Comparison of ENCODE assay signal across 9 cellular contexts in the genomic region with DNA sequence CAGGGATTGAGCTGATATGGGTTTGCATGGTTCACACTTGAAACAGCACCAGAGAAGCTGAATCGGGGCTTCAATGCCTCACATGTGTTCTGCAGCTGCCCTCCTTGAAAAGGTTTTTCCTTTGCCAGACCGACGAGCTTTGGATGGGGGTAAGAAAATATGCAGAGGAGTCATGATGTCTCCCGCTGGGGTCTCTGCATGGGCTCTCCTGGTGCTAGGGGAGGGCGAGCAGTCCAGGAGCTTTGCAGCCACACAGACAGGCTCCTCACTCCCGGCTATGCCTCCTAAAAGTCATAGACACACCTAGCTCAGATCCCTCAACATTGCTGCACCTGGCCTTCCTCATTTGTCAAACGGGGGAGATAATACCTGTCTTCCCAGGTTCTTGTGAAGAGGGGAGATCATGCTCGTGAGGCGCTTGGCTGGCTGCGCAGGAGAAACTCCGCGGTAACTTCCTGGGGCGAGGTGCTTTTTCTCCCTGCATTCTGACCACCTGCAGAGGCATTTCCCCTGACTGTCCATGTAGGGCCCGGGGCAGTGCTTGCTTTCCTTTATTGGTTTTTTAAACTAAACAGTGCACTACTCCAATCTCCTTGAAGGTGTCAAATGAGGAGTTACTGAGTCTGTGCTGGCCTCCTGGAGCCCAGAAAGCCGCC.
A peak's percentile ranks its signal among the peaks of the same experiment; 100 is the strongest.
DNase-seq lines count a peak whose midpoint lies in the region; ATAC-seq and TF ChIP-seq lines count a peak whose summit lies in the region.
"Had no signal": no experiment of that assay in that cellular context is flagged by ENCODE, and none has a peak within 500 bp of the region (broad histone marks: within the 10 kb centered on the region; RNA-seq: fewer than 3 reads in every experiment).

No MANE protein-coding gene starts in this region.

- DNase-seq in GM23248 (no peak), MM.1S (no peak), iPS-NIHi11 (ENCODE audit: low spot score) (peak; percentile 29), NCI-H187 (lab: John Stamatoyannopoulos, UW) (no peak), mucosa of gallbladder (ENCODE audit: low spot score) (no peak)
- no peak for DNase-seq in activated CD4-positive, CD25-positive, alpha-beta regulatory T cell (lab: John Stamatoyannopoulos, UW)
- DNase-seq in stimulated activated CD4-positive, alpha-beta T cell treated with anti-CD3 and anti-CD28 coated beads, Interleukin-12 subunit alpha, Interleukin-12 subunit beta, amount 100 ng/mL, for 4 hours: no peak

- no peaks in the 10 kb centered on the region for H3K9me3 ChIP-seq in GM23248 (ENCODE audit: low read depth)
- H3K9me3 ChIP-seq in MM.1S (replicated peaks; ENCODE audit: insufficient read depth, low read length): no peaks in the 10 kb centered on the region

- H3K4me3 ChIP-seq in GM23248 (no peak overlapping the region), MM.1S (ENCODE audit: low read length) (peak overlapping the region; percentile 19)

- WGBS in GM23248 (ENCODE audit: low coverage in 1 of 2, low lambda C conversion rate in 2 of 2, missing lambda C conversion rate in 2 of 2), 2 experiments: 75 to 81% methylated on average over 15 of the region's 15 CpGs

- H3K9me2 ChIP-seq in GM23248 (ENCODE audit: insufficient read depth) (no peaks in the 10 kb centered on the region), MM.1S (replicated peaks; ENCODE audit: insufficient read depth, low read length) (no peaks in the 10 kb centered on the region)

- ATAC-seq in GM18505 (IDR thresholded peaks at IDR 0.05; ENCODE audit: unreplicated experiment): peak; percentile 39

- TF ChIP-seq POLR2A in GM18505 (IDR thresholded peaks at IDR 0.05; ENCODE audit: borderline replicate concordance, extremely low read depth, insufficient read depth, insufficient read length): no peak

- H3K9ac ChIP-seq in GM23248: no peak overlapping the region
- H3K9ac ChIP-seq in MM.1S (ENCODE audit: low read length): no peak overlapping the region; the same call in 1 of the 2 replicates

- no peaks in the 10 kb centered on the region for H3K36me3 ChIP-seq in GM23248 (ENCODE audit: low read depth)
- H3K36me3 ChIP-seq in MM.1S (replicated peaks; ENCODE audit: insufficient read depth, low read length): no peaks in the 10 kb centered on the region

- H3F3A ChIP-seq in GM23248 (ENCODE audit: insufficient read depth) (no peaks in the 10 kb centered on the region), MM.1S (ENCODE audit: insufficient read depth, low read length) (no peaks in the 10 kb centered on the region)

- TF ChIP-seq CTCF in MM.1S (IDR thresholded peaks at IDR 0.05; ENCODE audit: low read length): no peak

- H3K79me2 ChIP-seq in GM23248 (ENCODE audit: insufficient read depth) (no peaks in the 10 kb centered on the region), MM.1S (ENCODE audit: low read length) (no peaks in the 10 kb centered on the region)

- no peaks in the 10 kb centered on the region for H3K27me3 ChIP-seq in GM23248 (replicated peaks; ENCODE audit: insufficient read depth)
- no peaks in the 10 kb centered on the region for H3K27me3 ChIP-seq in MM.1S (replicated peaks; ENCODE audit: insufficient read depth, low read length)

- H3K27ac ChIP-seq in GM23248: no peak overlapping the region
- H3K27ac ChIP-seq in MM.1S (ENCODE audit: low read length): no peak overlapping the region
- H3K27ac ChIP-seq: VCaP had no signal

- in situ Hi-C loops in GM23248 (cut with MboI): loop anchor here (25.0 kb wide), 1 partner anchor 106 kb away; a partner anchor contains a TSS

- H4K20me1 ChIP-seq in GM23248 (ENCODE audit: insufficient read depth) (no peaks in the 10 kb centered on the region), MM.1S (ENCODE audit: insufficient read depth, low read length) (no peaks in the 10 kb centered on the region)

- peaks cover 13% of the 10 kb centered on the region for H3K4me1 ChIP-seq in GM23248 (ENCODE audit: insufficient read depth)
- peaks cover 7% of the 10 kb centered on the region for H3K4me1 ChIP-seq in MM.1S (ENCODE audit: low read length)

- H2AFZ ChIP-seq in GM23248 (0 out of 2 replicates have a peak overlapping the region, but pooled peaks have one; percentile 5), MM.1S (ENCODE audit: low read length) (peak overlapping the region; percentile 55)

- H3K4me2 ChIP-seq in GM23248 (ENCODE audit: unreplicated experiment) (no peak overlapping the region), MM.1S (ENCODE audit: low read depth, low read length) (peak overlapping the region; percentile 63)
